ENCODE assay signal across 8 cellular contexts in the genomic region with DNA sequence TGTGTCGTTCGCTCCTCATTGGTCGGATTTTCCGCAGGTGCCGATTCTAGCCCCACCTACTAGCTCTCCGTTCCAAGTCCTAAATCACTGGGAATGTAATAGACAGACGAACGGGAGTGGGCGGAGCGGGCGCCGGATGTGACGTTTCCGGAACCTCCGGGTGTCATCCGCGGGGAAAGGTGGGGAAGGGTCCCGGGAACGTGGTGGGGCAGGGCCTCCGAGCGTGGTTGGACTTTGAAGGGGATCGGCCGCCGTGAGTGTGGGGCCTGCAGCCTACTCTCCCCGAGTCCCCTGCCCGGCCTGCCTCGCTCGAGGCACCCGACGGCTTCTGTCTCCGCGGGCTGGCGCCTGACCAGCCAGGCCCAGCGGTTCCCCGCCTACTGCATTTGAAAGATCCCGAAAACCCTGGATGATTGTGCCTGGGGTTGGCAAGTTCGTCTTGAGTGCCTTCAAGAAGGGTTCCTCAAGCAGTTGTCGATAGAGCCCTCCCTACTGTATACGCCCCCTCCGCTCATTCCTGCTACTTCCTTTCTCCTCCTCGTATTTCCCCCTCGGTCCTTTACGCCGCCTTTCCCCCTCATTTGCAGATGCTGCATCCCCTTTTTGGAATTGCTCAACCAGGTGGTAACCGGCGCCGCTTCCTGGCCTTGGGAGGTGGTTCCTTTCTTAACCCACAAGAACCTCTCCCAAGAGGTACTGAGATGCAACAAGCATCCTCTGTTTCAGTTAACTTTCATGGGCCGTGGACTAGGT. TPM values are rescaled to one million over a fixed set of nuclear protein-coding genes. Genes with fewer than 3 reads are reported as not detected.
DNase-seq lines count a peak whose midpoint lies in the region; ATAC-seq and TF ChIP-seq lines count a peak whose summit lies in the region.

A gene (plus strand): TSS at position 144 of the 753 bp plus-strand sequence. CDS start 1,896 bp downstream, outside the sequence.

- intact Hi-C loops in heart right ventricle (cut with DNase I) (loop anchor here in 2 of 10 donors (10.0 kb wide), 6 partner anchors 96 to 506 kb away; a partner anchor contains a TSS), posterior cingulate gyrus (cut with DNase I) (no loop called here)

- TF ChIP-seq POLR2A in upper lobe of left lung (IDR thresholded peaks at IDR 0.05): peak in 2 of 4 donors; percentile 26 to 78

- TF ChIP-seq CTCF in GM13977 (IDR thresholded peaks at IDR 0.05; ENCODE audit: extremely low read depth, insufficient read depth, missing control alignments) (no peak), heart right ventricle (IDR thresholded peaks at IDR 0.05) (no peak), upper lobe of left lung (IDR thresholded peaks at IDR 0.05) (peak in 1 of 6 experiments; percentile 7)

- H3K27me3 ChIP-seq in heart right ventricle: no peaks in the 10 kb centered on the region
- H3K27me3 ChIP-seq in upper lobe of left lung: no peaks in the 10 kb centered on the region

- H3K27me3 Mint-ChIP-seq in T-helper 1 cell treated with Interleukin-12 subunit alpha and Interleukin-12 subunit beta and Interleukin-4 antibody, amounts not matched to agents 30 μg/mL and 1 μg/mL, for 36 hours (ENCODE audit: low read depth): peaks cover 6% of the 10 kb centered on the region

- H3K4me3 ChIP-seq in heart right ventricle (peak within 1 kb of the TSS; percentile 52 to 90 (median 80)), upper lobe of left lung (peak within 1 kb of the TSS; percentile 60 to 87 (median 82))

- peak within 1 kb of the TSS; percentile 65 to 99 (median 94) for H3K27ac ChIP-seq in heart right ventricle
- H3K27ac ChIP-seq in upper lobe of left lung: peak within 1 kb of the TSS; percentile 95 to 98 (median 96)

- H3K4me1 ChIP-seq in heart right ventricle (peaks cover 0 to 41% (median 24%) of the 10 kb centered on the region in 9 donors), upper lobe of left lung (peaks cover 11 to 28% (median 16%) of the 10 kb centered on the region in 4 donors)

- DNase-seq in GM13977 (ENCODE audit: low spot score): peak; percentile 92
- DNase-seq in NCI-H1694 (lab: John Stamatoyannopoulos, UW): peak; percentile 98
- DNase-seq in amniotic stem cell (lab: John Stamatoyannopoulos, UW): peak; percentile 90
- peak; percentile 95 to 98 for DNase-seq in heart right ventricle
- peak; percentile 96 to 100 (median 98) for DNase-seq in posterior cingulate gyrus
- DNase-seq in upper lobe of left lung: peak; percentile 97 to 100

- peaks cover 22% of the 10 kb centered on the region for H3K36me3 Mint-ChIP-seq in T-helper 1 cell treated with Interleukin-12 subunit alpha and Interleukin-12 subunit beta and Interleukin-4 antibody, amounts not matched to agents 30 μg/mL and 1 μg/mL, for 36 hours (ENCODE audit: low read depth)

- TF ChIP-seq EP300 in upper lobe of left lung (IDR thresholded peaks at IDR 0.05): no peak

- in situ Hi-C loops in GM13977 (cut with MboI; ENCODE audit: low pct_unique_long_range_greater_than_20kb, low sequenced_read_pairs, unreplicated experiment): no loop called here

- WGBS in heart right ventricle, 2 donors: 0 to 1% methylated on average over 48 of the region's 48 CpGs
- WGBS in upper lobe of left lung, 2 donors: 0 to 1% methylated on average over 28 to 31 of the region's 48 CpGs

- no peaks in the 10 kb centered on the region for H3K9me3 ChIP-seq in heart right ventricle
- H3K9me3 ChIP-seq in upper lobe of left lung: no peaks in the 10 kb centered on the region

- peak within 1 kb of the TSS; percentile 99 for H3K27ac Mint-ChIP-seq in T-helper 1 cell treated with Interleukin-12 subunit alpha and Interleukin-12 subunit beta and Interleukin-4 antibody, amounts not matched to agents 30 μg/mL and 1 μg/mL, for 36 hours

- ATAC-seq in HG02884 (IDR thresholded peaks at IDR 0.05; ENCODE audit: unreplicated experiment) (peak; percentile 77), heart right ventricle (peak; percentile 96 to 99 (median 99)), upper lobe of left lung (ENCODE audit: low FRiP score in 2 of 2) (peak; percentile 97 to 99)

- H3K36me3 ChIP-seq in heart right ventricle (peaks cover 0 to 35% (median 0%) of the 10 kb centered on the region in 9 donors), upper lobe of left lung (peaks cover 3 to 21% (median 4%) of the 10 kb centered on the region in 4 donors)

- peaks cover 5% of the 10 kb centered on the region for H3K9me3 Mint-ChIP-seq in T-helper 1 cell treated with Interleukin-12 subunit alpha and Interleukin-12 subunit beta and Interleukin-4 antibody, amounts not matched to agents 30 μg/mL and 1 μg/mL, for 36 hours

- H3K4me3 Mint-ChIP-seq in T-helper 1 cell treated with Interleukin-12 subunit alpha and Interleukin-12 subunit beta and Interleukin-4 antibody, amounts not matched to agents 30 μg/mL and 1 μg/mL, for 36 hours: peak within 1 kb of the TSS; percentile 100

- peaks cover 38% of the 10 kb centered on the region for H3K4me1 Mint-ChIP-seq in T-helper 1 cell treated with Interleukin-12 subunit alpha and Interleukin-12 subunit beta and Interleukin-4 antibody, amounts not matched to agents 30 μg/mL and 1 μg/mL, for 36 hours (ENCODE audit: low read depth)

RNA-seq across cellular contexts. Expression of the gene that starts here (rescaled TPM):
- total RNA-seq in heart right ventricle (10 to 100 TPM; 24.6 to 37.5 (median 33.0) TPM), upper lobe of left lung (10 to 100 TPM; 22.8 to 41.7 (median 28.3) TPM)
- 10 to 100 TPM; 12.1 to 24.4 TPM for polyA plus RNA-seq in heart right ventricle

Comparison
In these comparisons a context has a peak if more than half of its experiments do, and no peak if none do; other contexts are left out.
1. Peak in every context shown above with its lines: DNase-seq, ATAC-seq, H3K4me3 ChIP-seq and H3K27ac ChIP-seq.